ENCODE assay signal across 10 cellular contexts in genomic region chr12:130953783-130954543, GRCh38. TPM values are rescaled to one million over a fixed set of nuclear protein-coding genes. Genes with fewer than 3 reads are reported as not detected.
DNase-seq lines count a peak whose midpoint lies in the region; ATAC-seq and TF ChIP-seq lines count a peak whose summit lies in the region.
"Had no signal": no experiment of that assay in that cellular context is flagged by ENCODE, and none has a peak within 500 bp of the region (broad histone marks: within the 10 kb centered on the region; RNA-seq: fewer than 3 reads in every experiment).

Gene ADGRD1, plus strand, starts transcription at chr12:130953907. Its CDS starts 559 bp downstream, at chr12:130954466.

- TF ChIP-seq POLR2A in esophagus muscularis mucosa (IDR thresholded peaks at IDR 0.05; ENCODE audit: low read depth), result peak; percentile 82

- H3K36me3 ChIP-seq in esophagus muscularis mucosa, result peaks cover 0 to 10% (median 1%) of the 10 kb centered on the region in 4 donors
- no peaks in the 10 kb centered on the region for H3K36me3 ChIP-seq in muscle layer of colon (ENCODE audit: insufficient read depth, low read length)
- H3K36me3 ChIP-seq in effector memory CD4-positive, alpha-beta T cell (ENCODE audit: control insufficient read depth, insufficient read depth, low read length), result no peaks in the 10 kb centered on the region

- 13% methylated on average over 23 of the region's 24 CpGs for WGBS in esophagus muscularis mucosa

- in situ Hi-C loops in KBM-7 (cut with MboI; ENCODE audit: low pct_unique_long_range_greater_than_20kb, low sequenced_read_pairs) (no loop called here), G401 (cut with HindIII; ENCODE audit: low sequenced_read_pairs) (no loop called here)

- no peak for TF ChIP-seq EP300 in esophagus muscularis mucosa (IDR thresholded peaks at IDR 0.05)

- no peak for ATAC-seq in GM18520 (IDR thresholded peaks at IDR 0.05; ENCODE audit: unreplicated experiment)
- ATAC-seq: HCT116 had no signal

- peaks cover 16 to 62% (median 49%) of the 10 kb centered on the region in 4 donors for H3K4me1 ChIP-seq in esophagus muscularis mucosa
- peaks cover 27% of the 10 kb centered on the region for H3K4me1 ChIP-seq in muscle layer of colon (ENCODE audit: insufficient read depth, low read length)
- no peaks in the 10 kb centered on the region for H3K4me1 ChIP-seq in effector memory CD4-positive, alpha-beta T cell (ENCODE audit: control insufficient read depth, insufficient read depth, low read length, poor library complexity, severe bottlenecking)

- peak within 1 kb of the TSS; percentile 55 to 72 (median 58) for H3K4me3 ChIP-seq in esophagus muscularis mucosa
- H3K4me3 ChIP-seq in muscle layer of colon (ENCODE audit: low read depth in 1 of 2, low read length in 2 of 2), result peak within 1 kb of the TSS; percentile 62 to 72
- H3K4me3 ChIP-seq in effector memory CD4-positive, alpha-beta T cell (ENCODE audit: insufficient read depth, low read depth, low read length, poor library complexity, severe bottlenecking), result no peak within 1 kb of the TSS
- H3K4me3 ChIP-seq: SK-N-MC had no signal

- H3K9ac ChIP-seq in muscle layer of colon (ENCODE audit: low read length), result peak within 1 kb of the TSS; percentile 71

- H3K27ac ChIP-seq in esophagus muscularis mucosa (replicated peaks in 1 of 4) (peak within 1 kb of the TSS; percentile 74 to 82 (median 78)), muscle layer of colon (ENCODE audit: low read depth, low read length) (peak within 1 kb of the TSS; percentile 70)
- H3K27ac ChIP-seq in effector memory CD4-positive, alpha-beta T cell (ENCODE audit: insufficient read depth, low read length, poor library complexity, severe bottlenecking), result no peak within 1 kb of the TSS
- H3K27ac ChIP-seq: SK-N-MC had no signal

- intact Hi-C loops in esophagus muscularis mucosa (cut with DNase I), result no loop called here

- DNase-seq in KBM-7 (peak; percentile 83), esophagus muscularis mucosa (ENCODE audit: extremely low spot score) (no peak), HUDEP-2 (lab: John Stamatoyannopoulos, UW; ENCODE audit: unreplicated experiment in 76 of 76) (no peak), G401 (ENCODE audit: low spot score) (no peak)
- DNase-seq in effector memory CD4-positive, alpha-beta T cell, result no peak

- no peaks in the 10 kb centered on the region for H3K27me3 ChIP-seq in esophagus muscularis mucosa
- no peaks in the 10 kb centered on the region for H3K27me3 ChIP-seq in muscle layer of colon (ENCODE audit: control insufficient read depth in 1 of 2, insufficient read depth in 2 of 2, low read length in 2 of 2)
- H3K27me3 ChIP-seq in effector memory CD4-positive, alpha-beta T cell (replicated peaks; ENCODE audit: control insufficient read depth, insufficient read depth, low read length, poor library complexity, severe bottlenecking), result peaks cover 4% of the 10 kb centered on the region

- H3K9me3 ChIP-seq in esophagus muscularis mucosa (no peaks in the 10 kb centered on the region), muscle layer of colon (ENCODE audit: low read length) (no peaks in the 10 kb centered on the region)
- no peaks in the 10 kb centered on the region for H3K9me3 ChIP-seq in effector memory CD4-positive, alpha-beta T cell (ENCODE audit: control insufficient read depth, low read length)

- no peak for TF ChIP-seq CTCF in esophagus muscularis mucosa (IDR thresholded peaks at IDR 0.05)

RNA-seq across cellular contexts. Expression of gene ADGRD1, which starts in this region (rescaled TPM):
- 10 to 100 TPM; 28.2 to 52.4 (median 41.8) TPM for total RNA-seq in esophagus muscularis mucosa
- total RNA-seq in G401 (2014; rRNA removed; shearing (Covaris generic)), result 0.51 TPM in 1 of 2 replicates, not detected in the other
- total RNA-seq: endothelial cell of umbilical vein had no signal

Comparison
In these comparisons a context has a peak if more than half of its experiments do, and no peak if none do; other contexts are left out.
1. RNA of gene ADGRD1 (total RNA-seq): 28.2 to 52.4 TPM in esophagus muscularis mucosa; 0.51 TPM in G401; every median in the first group is over 10 times any median in the second.